Comparison of ENCODE assay signal across 8 cellular contexts in genomic region chr10:21526184-21526951, GRCh38. TPM values are rescaled to one million over a fixed set of nuclear protein-coding genes. Genes with fewer than 3 reads are reported as not detected.
A peak's percentile ranks its signal among the peaks of the same experiment; 100 is the strongest.
DNase-seq lines count a peak whose midpoint lies in the region; ATAC-seq, FAIRE-seq and TF ChIP-seq lines count a peak whose summit lies in the region.

No MANE protein-coding gene starts in this region.

- DNase-seq in GM03348 (ENCODE audit: low spot score) (peak; percentile 78), H9 (peak; percentile 80), NCI-H146 (lab: John Stamatoyannopoulos, UW) (peak; percentile 96), HepG2 (ENCODE audit: low spot score) (peak; percentile 64), DMS153 treated with DMSO at 0.1 percent for 48 hours (lab: John Stamatoyannopoulos, UW; ENCODE audit: unreplicated experiment) (no peak)
- peak; percentile 72 for DNase-seq in activated CD4-positive, alpha-beta T cell treated with anti-CD3 and anti-CD28 coated beads for 36 hours
- DNase-seq in stimulated activated CD4-positive, alpha-beta T cell treated with anti-CD3 and anti-CD28 coated beads, Interleukin-4, amount 100 ng/mL, for 4 hours, result peak; percentile 60 to 64

- H3K27ac Mint-ChIP-seq in H9, result peak overlapping the region; percentile 95 to 99 (median 99)
- H3K27ac Mint-ChIP-seq in activated CD4-positive, alpha-beta T cell treated with anti-CD3 and anti-CD28 coated beads for 36 hours, result peak overlapping the region; percentile 96
- peak overlapping the region; percentile 97 for H3K27ac Mint-ChIP-seq in dendritic cell treated with granulocyte-macrophage colony-stimulating factor and Interleukin-4, amounts not matched to agents 40 ng/mL and 50 ng/mL, for 4 days

- H4K91ac ChIP-seq in H9 (ENCODE audit: insufficient read length, low read depth, low read length), result no peak overlapping the region

- peak overlapping the region; percentile 86 for H3K18ac ChIP-seq in H9 (ENCODE audit: insufficient read length, low read depth, low read length)

- FAIRE-seq in HepG2 (lab: Jason Lieb, UNC), result no peak

- no peaks in the 10 kb centered on the region for H3K79me1 ChIP-seq in H9 (ENCODE audit: insufficient read depth, low read depth, low read length, poor library complexity, severe bottlenecking)

- H3K4me1 ChIP-seq in H9 (ENCODE audit: insufficient read depth, low read length), result no peaks in the 10 kb centered on the region
- H3K4me1 ChIP-seq in HepG2 (ENCODE audit: insufficient read depth, low read length), result peaks cover 38% of the 10 kb centered on the region

- H3T11ph ChIP-seq in H9 (ENCODE audit: low read length), result no peak overlapping the region

- BruUV-seq in HepG2 (replicated peaks; lab: Mats Ljungman, UMichigan), result TSS peak; percentile 88

- no peaks in the 10 kb centered on the region for H3K79me2 ChIP-seq in H9 (ENCODE audit: insufficient read depth, low read length)
- peaks cover 42% of the 10 kb centered on the region for H3K79me2 ChIP-seq in HepG2 (ENCODE audit: insufficient read depth, low read length)

- peak overlapping the region; percentile 76 for H3K27ac ChIP-seq in H9 (ENCODE audit: insufficient read length, low read depth, low read length)
- H3K27ac ChIP-seq in HepG2 (ENCODE audit: extremely low read length, insufficient read depth, low read length), result peak overlapping the region; percentile 95

- CTCF ChIA-PET in activated CD4-positive, alpha-beta T cell treated with anti-CD3 and anti-CD28 coated beads for 36 hours (lab: Charles Lee), result interaction anchor here (0.8 to 1.2 kb wide), 3 partner anchors 11 to 31 kb away, joined by 3 to 4 read pairs (median 3); no protein-coding TSS in a partner anchor
- CTCF ChIA-PET in HepG2 (lab: Yijun Ruan, JAX; ENCODE audit: low intra/inter-chr PET ratio, low total read pairs), result interaction anchor here (2.7 kb wide), 1 partner anchor 31 kb away, joined by 6 read pairs; no protein-coding TSS in a partner anchor

- H3K9me3 ChIP-seq in H9 (ENCODE audit: control insufficient read depth, low read depth, low read length) (no peaks in the 10 kb centered on the region), HepG2 (ENCODE audit: low read length) (no peaks in the 10 kb centered on the region)

- peak overlapping the region; percentile 51 to 79 (median 77) for H3K4me3 ChIP-seq in HepG2 (replicated peaks in 1 of 3; ENCODE audit: insufficient read depth in 1 of 3, low read depth in 2 of 3, low read length in 3 of 3)

- H3K14ac ChIP-seq in H9 (ENCODE audit: insufficient read depth, low read length), result peak overlapping the region; percentile 95

- TF ChIP-seq EP300 in HepG2 (IDR thresholded peaks at IDR 0.05; ENCODE audit: low read depth in 2 of 2, low read length in 2 of 2) (no peak; a peak in 1 of 4 replicates), HepG2 (CRISPR knock-in tag; IDR thresholded peaks at IDR 0.05; ENCODE audit: borderline replicate concordance) (no peak)

- no peak overlapping the region for H2BK15ac ChIP-seq in H9 (ENCODE audit: low read depth, low read length)

- H3K4me2 ChIP-seq in H9 (ENCODE audit: insufficient read depth, insufficient read length, low read length), result peak overlapping the region; percentile 80
- H3K4me2 ChIP-seq in HepG2 (ENCODE audit: low read depth, low read length), result peak overlapping the region; percentile 85

- intact Hi-C loops in activated CD4-positive, alpha-beta T cell treated with anti-CD3 and anti-CD28 coated beads for 36 hours (cut with DNase I, micrococcal nuclease), result loop anchor here in 1 of 2 experiments (1.0 to 10.0 kb wide), 7 partner anchors 8 to 1918 kb away; partner anchors contain the start of genes MLLT10 and PIP4K2A
- intact Hi-C loops in dendritic cell treated with granulocyte-macrophage colony-stimulating factor and Interleukin-4, amounts not matched to agents 40 ng/mL and 50 ng/mL, for 4 days (cut with micrococcal nuclease), result loop anchor here (1.0 to 10.0 kb wide), 5 partner anchors 8 to 1188 kb away; partner anchors contain the start of genes BMI1, MLLT10 and PIP4K2A
- intact Hi-C loops in HepG2 (cut with micrococcal nuclease; ENCODE audit: unreplicated experiment), result no loop called here

- no peak overlapping the region for H2AK5ac ChIP-seq in H9 (ENCODE audit: insufficient read length, low read length)

- WGBS in H9 (ENCODE audit: extremely low coverage, insufficient read length, low lambda C conversion rate), result no CpG with 5 or more reads among the region's 59 CpGs
- under 1% methylated on average over 45 of the region's 59 CpGs for WGBS in HepG2 (ENCODE audit: low lambda C conversion rate)

- H3K27me3 ChIP-seq in H9 (ENCODE audit: insufficient read depth, low read length) (no peaks in the 10 kb centered on the region), HepG2 (ENCODE audit: control insufficient read depth in 1 of 2, insufficient read depth in 2 of 2, low read length in 2 of 2) (no peaks in the 10 kb centered on the region)

- H3K9ac ChIP-seq in H9 (ENCODE audit: extremely low read depth, insufficient read length, low read length) (peak overlapping the region; percentile 79), HepG2 (ENCODE audit: insufficient read depth, low read depth, low read length) (peak overlapping the region; percentile 92)

- H3K36me3 ChIP-seq in HepG2 (replicated peaks in 1 of 2; ENCODE audit: control insufficient read depth in 1 of 2, insufficient read depth in 2 of 2, low read length in 2 of 2), result no peaks in the 10 kb centered on the region

- no peak for TF ChIP-seq RAD21 in HepG2 (CRISPR knock-in tag; IDR thresholded peaks at IDR 0.05)

- H3K4me3 Mint-ChIP-seq in H9, result peak overlapping the region; percentile 78 to 91
- H3K4me3 Mint-ChIP-seq in activated CD4-positive, alpha-beta T cell treated with anti-CD3 and anti-CD28 coated beads for 36 hours, result peak overlapping the region; percentile 80
- H3K4me3 Mint-ChIP-seq in dendritic cell treated with granulocyte-macrophage colony-stimulating factor and Interleukin-4, amounts not matched to agents 40 ng/mL and 50 ng/mL, for 4 days, result peak overlapping the region; percentile 82

- no peak overlapping the region for H2BK20ac ChIP-seq in H9 (ENCODE audit: low read depth, low read length, poor library complexity, severe bottlenecking)

- no peak overlapping the region for H2AFZ ChIP-seq in H9 (ENCODE audit: low read length)
- no peak overlapping the region for H2AFZ ChIP-seq in HepG2 (ENCODE audit: low read length)

- TF ChIP-seq CTCF in H9 (conservative IDR thresholded peaks at IDR 0.05) (no peak), HepG2 (CRISPR knock-in tag; IDR thresholded peaks at IDR 0.05) (no peak; the same call in 1 of the 2 replicates)

- no peak overlapping the region for H4K5ac ChIP-seq in H9 (ENCODE audit: insufficient read length, low read depth, low read length)

- no peaks in the 10 kb centered on the region; a peak in 2 of 5 replicates for H3K9me3 Mint-ChIP-seq in H9
- H3K9me3 Mint-ChIP-seq in activated CD4-positive, alpha-beta T cell treated with anti-CD3 and anti-CD28 coated beads for 36 hours (ENCODE audit: low read depth), result no peaks in the 10 kb centered on the region
- no peaks in the 10 kb centered on the region for H3K9me3 Mint-ChIP-seq in dendritic cell treated with granulocyte-macrophage colony-stimulating factor and Interleukin-4, amounts not matched to agents 40 ng/mL and 50 ng/mL, for 4 days

- H2BK5ac ChIP-seq in H9 (ENCODE audit: insufficient read length, low read length), result no peak overlapping the region

- H4K20me1 ChIP-seq in H9 (ENCODE audit: control insufficient read depth, insufficient read depth, insufficient read length) (no peaks in the 10 kb centered on the region), HepG2 (ENCODE audit: insufficient read depth, low read length) (no peaks in the 10 kb centered on the region)

- no peak overlapping the region for H3K23ac ChIP-seq in H9 (ENCODE audit: insufficient read length, low read depth, low read length)

- POLR2A ChIA-PET in activated CD4-positive, alpha-beta T cell treated with anti-CD3 and anti-CD28 coated beads for 36 hours (lab: Charles Lee), result interaction anchor here (0.6 to 1.0 kb wide), 4 partner anchors 21 to 703 kb away, joined by 3 to 5 read pairs (median 4); no protein-coding TSS in a partner anchor
- POLR2A ChIA-PET in HepG2 (lab: Yijun Ruan, JAX), result interaction anchor here (0.8 to 5.0 kb wide), 21 partner anchors 10 to 1156 kb away, joined by 3 to 294 read pairs (median 5); partner anchors contain the start of genes COMMD3 and DNAJC1

- peaks cover 57 to 60% of the 10 kb centered on the region in 2 experiments for H3K4me1 Mint-ChIP-seq in H9
- peaks cover 23% of the 10 kb centered on the region for H3K4me1 Mint-ChIP-seq in activated CD4-positive, alpha-beta T cell treated with anti-CD3 and anti-CD28 coated beads for 36 hours
- peaks cover 30% of the 10 kb centered on the region for H3K4me1 Mint-ChIP-seq in dendritic cell treated with granulocyte-macrophage colony-stimulating factor and Interleukin-4, amounts not matched to agents 40 ng/mL and 50 ng/mL, for 4 days (ENCODE audit: low read depth)

- no peak overlapping the region for H3K56ac ChIP-seq in H9 (ENCODE audit: insufficient read length, low read depth, low read length)

- no peak; a peak in 1 of 4 replicates for TF ChIP-seq POLR2A in HepG2 (IDR thresholded peaks at IDR 0.05; ENCODE audit: insufficient read depth in 1 of 2, low read depth in 2 of 2, low read length in 2 of 2)

- H2BK120ac ChIP-seq in H9 (ENCODE audit: low read depth, low read length, poor library complexity, severe bottlenecking), result peak overlapping the region; percentile 52

- H4K8ac ChIP-seq in H9 (replicated peaks; ENCODE audit: insufficient read length, low read depth, low read length), result no peak overlapping the region

- no peaks in the 10 kb centered on the region; a peak in 1 of 7 replicates for H3K36me3 Mint-ChIP-seq in H9 (ENCODE audit: insufficient read depth in 1 of 3, low read depth in 3 of 3)
- no peaks in the 10 kb centered on the region for H3K36me3 Mint-ChIP-seq in activated CD4-positive, alpha-beta T cell treated with anti-CD3 and anti-CD28 coated beads for 36 hours (ENCODE audit: low read depth)
- peaks cover 11% of the 10 kb centered on the region for H3K36me3 Mint-ChIP-seq in dendritic cell treated with granulocyte-macrophage colony-stimulating factor and Interleukin-4, amounts not matched to agents 40 ng/mL and 50 ng/mL, for 4 days (ENCODE audit: low read depth)

- H3K4ac ChIP-seq in H9 (ENCODE audit: low read depth, low read length), result no peak overlapping the region; the same call in 1 of the 2 replicates

- peak; percentile 51 for ATAC-seq in activated CD4-positive, alpha-beta T cell treated with anti-CD3 and anti-CD28 coated beads for 36 hours
- peak; percentile 82 for ATAC-seq in HepG2

- in situ Hi-C loops in HepG2 (cut with HindIII; ENCODE audit: extremely low pct_ligation_motif_present, low pct_unique_long_range_greater_than_20kb), result no loop called here

- peaks cover 20% of the 10 kb centered on the region for H3K23me2 ChIP-seq in H9 (ENCODE audit: insufficient read length, low read depth, low read length, poor library complexity, severe bottlenecking)

- no peak overlapping the region for H2BK12ac ChIP-seq in H9 (ENCODE audit: insufficient read length, low read depth, low read length)

- no peaks in the 10 kb centered on the region for H3K27me3 Mint-ChIP-seq in H9 (ENCODE audit: low read depth)
- peaks cover 12% of the 10 kb centered on the region for H3K27me3 Mint-ChIP-seq in activated CD4-positive, alpha-beta T cell treated with anti-CD3 and anti-CD28 coated beads for 36 hours
- peaks cover 5% of the 10 kb centered on the region for H3K27me3 Mint-ChIP-seq in dendritic cell treated with granulocyte-macrophage colony-stimulating factor and Interleukin-4, amounts not matched to agents 40 ng/mL and 50 ng/mL, for 4 days

RNA-seq across cellular contexts. Expression of gene SKIDA1, which starts 0.9 kb away (rescaled TPM):
- total RNA-seq in H9 (2021) (5.4 and 5.9 TPM in 2 replicates), HepG2 (2016; rRNA removed; fragmentation: Illumina TruSeq; extraction: Trizol) (1.4 and 1.5 TPM in 2 replicates)
- total RNA-seq in activated CD4-positive, alpha-beta T cell treated with anti-CD3 and anti-CD28 coated beads for 36 hours, result under 1 TPM; 0.32 to 0.54 TPM
- 0.35 and 0.40 TPM in 2 replicates for total RNA-seq in HepG2 (2016; cell fraction: cytosol; rRNA removed; fragmentation: Illumina TruSeq; extraction: Trizol; ENCODE audit: low read depth)
- 1.1 and 1.2 TPM in 2 replicates for total RNA-seq in HepG2 (2016; cell fraction: insoluble cytoplasmic fraction; rRNA removed; fragmentation: Illumina TruSeq; extraction: Trizol)
- 1.1 TPM in 2 replicates for total RNA-seq in HepG2 (2016; cell fraction: membrane; rRNA removed; fragmentation: Illumina TruSeq; extraction: Trizol)
- 1.4 TPM in 2 replicates for total RNA-seq in HepG2 (2016; cell fraction: nucleus; rRNA removed; fragmentation: Illumina TruSeq; extraction: Trizol)
- polyA plus RNA-seq in HepG2 (2011; rRNA removed), result 0.29 and 0.73 TPM in 2 replicates
- 0.17 and 0.19 TPM in 2 replicates for polyA plus RNA-seq in HepG2 (2011; cell fraction: cytosol; rRNA removed)
- polyA plus RNA-seq in HepG2 (2011; cell fraction: nucleus; rRNA removed), result 0.45 and 0.59 TPM in 2 replicates
- 0.24 and 0.85 TPM in 2 replicates for polyA plus RNA-seq in HepG2 (2012)
- polyA plus RNA-seq in HepG2 (2016; cell fraction: cytosol; fragmentation: Illumina TruSeq; extraction: Trizol; ENCODE audit: low read depth), result 0.11 and 0.58 TPM in 2 replicates
- polyA plus RNA-seq in HepG2 (2016; cell fraction: insoluble cytoplasmic fraction; fragmentation: Illumina TruSeq; extraction: Trizol; ENCODE audit: low read depth), result 0.67 and 0.78 TPM in 2 replicates
- 0.33 and 0.58 TPM in 2 replicates for polyA plus RNA-seq in HepG2 (2016; cell fraction: membrane; fragmentation: Illumina TruSeq; extraction: Trizol; ENCODE audit: low read depth)
- polyA plus RNA-seq in HepG2 (2016; cell fraction: nucleus; fragmentation: Illumina TruSeq; extraction: Trizol; ENCODE audit: insufficient read depth, low read depth), result 2.7 and 2.8 TPM in 2 replicates
- 0.12 and 0.28 TPM in 2 replicates for polyA minus RNA-seq in HepG2 (2011; rRNA and poly(A)+ RNA removed; ENCODE audit: low replicate concordance)
- polyA minus RNA-seq in HepG2 (2011; cell fraction: cytosol; rRNA and poly(A)+ RNA removed), result 0.49 and 0.88 TPM in 2 replicates
- polyA minus RNA-seq in HepG2 (2011; cell fraction: nucleus; rRNA and poly(A)+ RNA removed), result 0.50 and 0.52 TPM in 2 replicates

RNA-seq across cellular contexts. Expression of gene MLLT10, which starts 7.7 kb away (rescaled TPM):
- total RNA-seq in H9 (2021), result 72.3 and 75.9 TPM in 2 replicates
- 10 to 100 TPM; 33.8 to 34.1 TPM for total RNA-seq in activated CD4-positive, alpha-beta T cell treated with anti-CD3 and anti-CD28 coated beads for 36 hours
- total RNA-seq in HepG2 (2016; rRNA removed; fragmentation: Illumina TruSeq; extraction: Trizol), result 39.3 and 51.3 TPM in 2 replicates
- total RNA-seq in HepG2 (2016; cell fraction: cytosol; rRNA removed; fragmentation: Illumina TruSeq; extraction: Trizol; ENCODE audit: low read depth), result 32.5 and 35.1 TPM in 2 replicates
- 40.6 and 48.2 TPM in 2 replicates for total RNA-seq in HepG2 (2016; cell fraction: insoluble cytoplasmic fraction; rRNA removed; fragmentation: Illumina TruSeq; extraction: Trizol)
- 43.6 and 51.5 TPM in 2 replicates for total RNA-seq in HepG2 (2016; cell fraction: membrane; rRNA removed; fragmentation: Illumina TruSeq; extraction: Trizol)
- total RNA-seq in HepG2 (2016; cell fraction: nucleus; rRNA removed; fragmentation: Illumina TruSeq; extraction: Trizol), result 132 and 141 TPM in 2 replicates
- polyA plus RNA-seq in HepG2 (2011; rRNA removed), result 72.1 and 84.1 TPM in 2 replicates
- 52.6 and 55.4 TPM in 2 replicates for polyA plus RNA-seq in HepG2 (2011; cell fraction: cytosol; rRNA removed)
- polyA plus RNA-seq in HepG2 (2011; cell fraction: nucleus; rRNA removed), result 70.8 and 78.9 TPM in 2 replicates
- 36.4 and 36.6 TPM in 2 replicates for polyA plus RNA-seq in HepG2 (2012)
- polyA plus RNA-seq in HepG2 (2016; cell fraction: cytosol; fragmentation: Illumina TruSeq; extraction: Trizol; ENCODE audit: low read depth), result 39.6 and 43.2 TPM in 2 replicates
- polyA plus RNA-seq in HepG2 (2016; cell fraction: insoluble cytoplasmic fraction; fragmentation: Illumina TruSeq; extraction: Trizol; ENCODE audit: low read depth), result 41.2 and 47.5 TPM in 2 replicates
- polyA plus RNA-seq in HepG2 (2016; cell fraction: membrane; fragmentation: Illumina TruSeq; extraction: Trizol; ENCODE audit: low read depth), result 46.0 and 49.8 TPM in 2 replicates
- 59.3 and 60.4 TPM in 2 replicates for polyA plus RNA-seq in HepG2 (2016; cell fraction: nucleus; fragmentation: Illumina TruSeq; extraction: Trizol; ENCODE audit: insufficient read depth, low read depth)
- 65.5 and 210 TPM in 2 replicates for polyA minus RNA-seq in HepG2 (2011; rRNA and poly(A)+ RNA removed; ENCODE audit: low replicate concordance)
- 28.0 and 33.0 TPM in 2 replicates for polyA minus RNA-seq in HepG2 (2011; cell fraction: cytosol; rRNA and poly(A)+ RNA removed)
- 342 and 460 TPM in 2 replicates for polyA minus RNA-seq in HepG2 (2011; cell fraction: nucleus; rRNA and poly(A)+ RNA removed)
